In the genomic region with DNA sequence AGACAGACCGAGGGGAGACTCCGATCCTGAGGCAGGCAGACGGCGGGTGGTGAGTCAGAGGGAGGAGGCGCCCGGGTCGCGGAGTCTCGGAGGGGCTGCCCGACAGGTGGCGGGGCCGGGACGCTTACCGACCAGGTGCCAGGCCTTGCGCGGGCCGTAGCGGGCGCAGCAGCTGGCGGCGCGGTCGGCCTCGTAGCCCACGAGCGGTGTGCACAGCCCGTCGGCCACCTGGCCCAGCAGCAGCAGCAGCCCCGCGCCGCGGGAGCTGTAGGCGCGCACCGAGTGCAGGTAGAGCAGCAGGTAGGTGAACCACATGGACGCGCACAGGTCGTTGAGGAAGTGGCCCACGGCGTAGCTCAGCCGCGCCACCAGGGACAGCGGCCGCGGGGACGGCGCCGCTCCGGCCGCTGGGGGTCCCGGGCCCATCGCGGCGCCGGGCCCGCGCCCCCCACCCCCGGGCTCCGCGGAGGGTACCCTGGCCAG, we compare ENCODE assay signal across 8 cellular contexts. TPM values are rescaled to one million over a fixed set of nuclear protein-coding genes. Genes with fewer than 3 reads are reported as not detected.
DNase-seq lines count a peak whose midpoint lies in the region; ATAC-seq, FAIRE-seq and TF ChIP-seq lines count a peak whose summit lies in the region.

No MANE protein-coding gene starts in this region.

- 0 out of 5 replicates have a peak, but pooled peaks of 1 of the 2 experiments have one; percentile 15 for TF ChIP-seq RAD21 in A549 (conservative IDR thresholded peaks at IDR 0.05 in 1 of 2, IDR thresholded peaks at IDR 0.05 in 1 of 2)

- peaks cover 28% of the 10 kb centered on the region for H3K4me1 ChIP-seq in A549
- peaks cover 20% of the 10 kb centered on the region for H3K4me1 ChIP-seq in mesodermal cell (ENCODE audit: control insufficient read depth, insufficient read depth, low read length, poor library complexity, severe bottlenecking)

- peak overlapping the region; percentile 88 for H3K4me3 Mint-ChIP-seq in chondrocyte (ENCODE audit: unreplicated experiment)

- H3K4me3 ChIP-seq in A549 (peak overlapping the region; percentile 87), mesodermal cell (ENCODE audit: extremely low read depth, insufficient read depth, low read length, poor library complexity, severe bottlenecking) (peak overlapping the region; percentile 76)

- H3K36me3 ChIP-seq in mesodermal cell (ENCODE audit: control insufficient read depth, insufficient read depth, low read length) = peaks cover 7% of the 10 kb centered on the region

- no peaks in the 10 kb centered on the region for H3K9me3 ChIP-seq in A549
- H3K9me3 ChIP-seq in mesodermal cell (ENCODE audit: control insufficient read depth, low read length) = no peaks in the 10 kb centered on the region

- TF ChIP-seq CTCF in A549 (IDR thresholded peaks at IDR 0.05) (no peak), chondrocyte (IDR thresholded peaks at IDR 0.05) (peak; percentile 49)

- CTCF ChIA-PET in A549 (lab: Yijun Ruan, JAX) = interaction anchor here (0.9 to 10.0 kb wide), 12 partner anchors 8 to 104 kb away, joined by 3 to 70 read pairs (median 4); a partner anchor contains a TSS

- DNase-seq in A549 (ENCODE audit: low read depth in 1 of 2, low spot score in 1 of 2) = peak in 1 of 2 experiments; percentile 46
- peak; percentile 30 for DNase-seq in activated CD4-positive, CD25-positive, alpha-beta regulatory T cell treated with anti-CD3 and anti-CD28 coated beads, Interleukin-2, amount 50 U/mL, for 16 hours (ENCODE audit: low read depth, low spot score)
- no peak for DNase-seq in chondrocyte (ENCODE audit: low spot score)
- peak; percentile 37 to 47 for DNase-seq in stimulated activated CD8-positive, alpha-beta memory T cell treated with anti-CD3 and anti-CD28 coated beads, Interleukin-7, amount 100 ng/mL, for 48 hours (ENCODE audit: extremely low read depth in 1 of 2, low read depth in 1 of 2)
- no peak for DNase-seq in putamen (ENCODE audit: low spot score)

- H3K9me3 Mint-ChIP-seq in chondrocyte (ENCODE audit: low read depth) = no peaks in the 10 kb centered on the region

- TF ChIP-seq EP300 in A549 (IDR thresholded peaks at IDR 0.05) = no peak

- peak overlapping the region; percentile 89 to 100 for H3K27ac ChIP-seq in A549
- H3K27ac ChIP-seq in mesodermal cell (ENCODE audit: low read depth, low read length, severe bottlenecking) = no peak overlapping the region

- no peaks in the 10 kb centered on the region for H3K36me3 Mint-ChIP-seq in chondrocyte (ENCODE audit: low read depth)

- no peak for TF ChIP-seq POLR2A in A549 (IDR thresholded peaks at IDR 0.05; ENCODE audit: low read length)

- no peaks in the 10 kb centered on the region for H3K27me3 Mint-ChIP-seq in chondrocyte (ENCODE audit: low read depth)

- peak overlapping the region; percentile 79 for H3K27ac Mint-ChIP-seq in chondrocyte (ENCODE audit: unreplicated experiment)

- ATAC-seq in A549 (peak; percentile 12 to 43; a peak in 4 of 6 replicates), GM19023 (IDR thresholded peaks at IDR 0.05; ENCODE audit: unreplicated experiment) (peak; percentile 16), HG03521 (IDR thresholded peaks at IDR 0.05; ENCODE audit: unreplicated experiment) (peak; percentile 13)

- WGBS in A549 (ENCODE audit: missing lambda C conversion rate) = 0% methylated on average over 1 of the region's 60 CpGs
- 0% methylated on average over 39 to 60 of the region's 60 CpGs for WGBS in mesodermal cell (ENCODE audit: insufficient coverage in 2 of 2), 2 experiments

- FAIRE-seq in A549 (lab: Jason Lieb, UNC) = no peak

- H3K4me2 ChIP-seq in A549 = peak overlapping the region; percentile 98

- H3K4me1 Mint-ChIP-seq in chondrocyte (ENCODE audit: low read depth) = peaks cover 34% of the 10 kb centered on the region

- POLR2A ChIA-PET in A549 (lab: Yijun Ruan, JAX) = interaction anchor here (1.0 to 2.6 kb wide), 3 partner anchors 9 to 17 kb away, joined by 3 to 14 read pairs (median 4); no protein-coding TSS in a partner anchor

TF ChIP-seq in A549, 52 proteins besides CTCF, POLR2A, EP300 and RAD21:
- no peak for TF ChIP-seq ZNF302 (CRISPR knock-in tag; IDR thresholded peaks at IDR 0.05)
- no peak for TF ChIP-seq NFE2L2 (conservative IDR thresholded peaks at IDR 0.05; ENCODE audit: low read length)
- TF ChIP-seq ZFP36 (IDR thresholded peaks at IDR 0.05; ENCODE audit: borderline replicate concordance, partially characterized antibody) = no peak
- TF ChIP-seq CHD2 (IDR thresholded peaks at IDR 0.05; ENCODE audit: low read length, partially characterized antibody) = no peak
- TF ChIP-seq GATA3 (IDR thresholded peaks at IDR 0.05; ENCODE audit: borderline replicate concordance) = no peak
- no peak for TF ChIP-seq TP53 (CRISPR knock-in tag; IDR thresholded peaks at IDR 0.05)
- no peak for TF ChIP-seq EHF (CRISPR knock-in tag; IDR thresholded peaks at IDR 0.05)
- TF ChIP-seq PHF8 (IDR thresholded peaks at IDR 0.05; ENCODE audit: borderline replicate concordance, low read depth) = no peak

RNA-seq across cellular contexts. Expression of a gene that starts 0.4 kb away (rescaled TPM):
- polyA plus RNA-seq in A549 (2011; rRNA removed) (52.5 and 54.9 TPM in 2 replicates), A549 (2017; fragmentation: RNase III; extraction: RNeasy Plus Mini Kit Qiagen cat#74134 plus additional on column Dnase treatment) (101 to 115 TPM (median 109 TPM) in 3 replicates)
- 123 and 172 TPM in 2 replicates for polyA plus RNA-seq in A549 (2012; cell fraction: cytosol; rRNA removed)
- 386 and 515 TPM in 2 replicates for polyA plus RNA-seq in A549 (2012; cell fraction: nucleus; rRNA removed)
- 45.4 and 59.7 TPM in 2 replicates for polyA minus RNA-seq in A549 (2011; rRNA and poly(A)+ RNA removed)
- 65.8 to 101 TPM (median 98.4 TPM) in 3 replicates for total RNA-seq in chondrocyte
- polyA plus RNA-seq in mesodermal cell (2013, experiment 1 of 2) = 56.7 TPM
- polyA plus RNA-seq in mesodermal cell (2013, experiment 2 of 2) = 35.7 TPM

RNA-seq across cellular contexts. Expression of a gene that starts 15.7 kb away (rescaled TPM):
- polyA plus RNA-seq in A549 (2011; rRNA removed) = 19.6 and 24.2 TPM in 2 replicates
- polyA plus RNA-seq in A549 (2012; cell fraction: cytosol; rRNA removed) = 46.4 and 58.3 TPM in 2 replicates
- polyA plus RNA-seq in A549 (2012; cell fraction: nucleus; rRNA removed) = 120 and 131 TPM in 2 replicates
- polyA plus RNA-seq in A549 (2017; fragmentation: RNase III; extraction: RNeasy Plus Mini Kit Qiagen cat#74134 plus additional on column Dnase treatment) = 40.0 to 47.1 TPM (median 46.6 TPM) in 3 replicates
- polyA minus RNA-seq in A549 (2011; rRNA and poly(A)+ RNA removed) = 6.6 and 8.4 TPM in 2 replicates
- total RNA-seq in chondrocyte = 60.9 to 69.3 TPM (median 68.2 TPM) in 3 replicates
- 94.2 TPM for polyA plus RNA-seq in mesodermal cell (2013, experiment 1 of 2)
- polyA plus RNA-seq in mesodermal cell (2013, experiment 2 of 2) = 82.1 TPM

RNA-seq across cellular contexts. Expression of a gene that starts 18.0 kb away (rescaled TPM):
- polyA plus RNA-seq in A549 (2011; rRNA removed) (not detected in 2 replicates), A549 (2017; fragmentation: RNase III; extraction: RNeasy Plus Mini Kit Qiagen cat#74134 plus additional on column Dnase treatment) (not detected in 3 replicates)
- not detected in 2 replicates for polyA plus RNA-seq in A549 (2012; cell fraction: cytosol; rRNA removed)
- polyA plus RNA-seq in A549 (2012; cell fraction: nucleus; rRNA removed) = 0.17 and 0.24 TPM in 2 replicates
- polyA minus RNA-seq in A549 (2011; rRNA and poly(A)+ RNA removed) = not detected in 2 replicates
- 0.35 to 0.65 TPM (median 0.56 TPM) in 3 replicates for total RNA-seq in chondrocyte
- polyA plus RNA-seq in mesodermal cell (2013, experiment 1 of 2) = not detected
- 1.2 TPM for polyA plus RNA-seq in mesodermal cell (2013, experiment 2 of 2)

RNA-seq across cellular contexts. Expression of a gene that starts 28.3 kb away (rescaled TPM):
- polyA plus RNA-seq in A549 (2011; rRNA removed) (0.05 and 0.20 TPM in 2 replicates), A549 (2017; fragmentation: RNase III; extraction: RNeasy Plus Mini Kit Qiagen cat#74134 plus additional on column Dnase treatment) (0.07 to 0.15 TPM (median 0.12 TPM) in 3 replicates)
- polyA plus RNA-seq in A549 (2012; cell fraction: cytosol; rRNA removed) = 0.08 and 0.14 TPM in 2 replicates
- 0.15 and 0.16 TPM in 2 replicates for polyA plus RNA-seq in A549 (2012; cell fraction: nucleus; rRNA removed)
- polyA minus RNA-seq in A549 (2011; rRNA and poly(A)+ RNA removed) = 0.15 and 0.41 TPM in 2 replicates
- 0.15 to 3.3 TPM (median 2.2 TPM) in 3 replicates for total RNA-seq in chondrocyte
- 7.3 TPM for polyA plus RNA-seq in mesodermal cell (2013, experiment 1 of 2)
- polyA plus RNA-seq in mesodermal cell (2013, experiment 2 of 2) = 5.9 TPM

RNA-seq across cellular contexts. Expression of a gene that starts 49.7 kb away (rescaled TPM):
- polyA plus RNA-seq in A549 (2011; rRNA removed) (0.13 and 0.26 TPM in 2 replicates), A549 (2017; fragmentation: RNase III; extraction: RNeasy Plus Mini Kit Qiagen cat#74134 plus additional on column Dnase treatment) (0.49 to 0.62 TPM (median 0.49 TPM) in 3 replicates)
- 0.59 and 1.00 TPM in 2 replicates for polyA plus RNA-seq in A549 (2012; cell fraction: cytosol; rRNA removed)
- 0.91 and 1.0 TPM in 2 replicates for polyA plus RNA-seq in A549 (2012; cell fraction: nucleus; rRNA removed)
- polyA minus RNA-seq in A549 (2011; rRNA and poly(A)+ RNA removed) = 0.10 and 0.12 TPM in 2 replicates
- 5.4 to 5.8 TPM in 2 of 3 replicates, not detected in the other for total RNA-seq in chondrocyte
- polyA plus RNA-seq in mesodermal cell (2013, experiment 1 of 2) = 4.5 TPM
- polyA plus RNA-seq in mesodermal cell (2013, experiment 2 of 2) = 3.7 TPM

Comparison
In these comparisons a context has a peak if more than half of its experiments do, and no peak if none do; other contexts are left out.
1. DNase-seq: peak in activated CD4-positive, CD25-positive, alpha-beta regulatory T cell treated with anti-CD3 and anti-CD28 coated beads, Interleukin-2, amount 50 U/mL, for 16 hours (single experiment) and stimulated activated CD8-positive, alpha-beta memory T cell treated with anti-CD3 and anti-CD28 coated beads, Interleukin-7, amount 100 ng/mL, for 48 hours (2 of 2); none in chondrocyte (single experiment) and putamen (single experiment).
2. Peak in every context shown above with its lines, with median percentiles within 50 percentile points of each other: ATAC-seq.